In genomic region chr15:64740361-64741170, GRCh38 we compare ENCODE assay signal across 8 cellular contexts. TPM values are rescaled to one million over a fixed set of nuclear protein-coding genes. Genes with fewer than 3 reads are reported as not detected.
DNase-seq lines count a peak whose midpoint lies in the region; ATAC-seq and TF ChIP-seq lines count a peak whose summit lies in the region.

No MANE protein-coding gene starts in this region.

- H3K4me3 Mint-ChIP-seq in nephron progenitor cell (no peak overlapping the region), progenitor cell of endocrine pancreas (ENCODE audit: low read depth) (no peak overlapping the region)
- H3K4me3 Mint-ChIP-seq in activated CD4-positive, alpha-beta T cell treated with anti-CD3 and anti-CD28 coated beads, Interleukin-2, amount 10 ng/mL, durations not matched to agents 7 days and 5 days: no peak overlapping the region

- H3K4me3 ChIP-seq in NB4 (ENCODE audit: low read depth, low read length) (no peak overlapping the region), epithelial cell of esophagus (ENCODE audit: low read length) (no peak overlapping the region)

- H3K36me3 Mint-ChIP-seq in nephron progenitor cell (ENCODE audit: low read depth) (peaks cover 4% of the 10 kb centered on the region), progenitor cell of endocrine pancreas (ENCODE audit: insufficient read depth) (peaks cover 2% of the 10 kb centered on the region)
- no peaks in the 10 kb centered on the region for H3K36me3 Mint-ChIP-seq in activated CD4-positive, alpha-beta T cell treated with anti-CD3 and anti-CD28 coated beads, Interleukin-2, amount 10 ng/mL, durations not matched to agents 7 days and 5 days (ENCODE audit: low read depth)

- H3K27me3 Mint-ChIP-seq in nephron progenitor cell (ENCODE audit: low read depth, poor library complexity) (peaks cover 4% of the 10 kb centered on the region), progenitor cell of endocrine pancreas (no peaks in the 10 kb centered on the region)
- H3K27me3 Mint-ChIP-seq in activated CD4-positive, alpha-beta T cell treated with anti-CD3 and anti-CD28 coated beads, Interleukin-2, amount 10 ng/mL, durations not matched to agents 7 days and 5 days: no peaks in the 10 kb centered on the region

- no peak overlapping the region for H3K27ac ChIP-seq in substantia nigra (ENCODE audit: low read depth, low read length, poor library complexity, severe bottlenecking)

- CTCF ChIA-PET in activated CD4-positive, alpha-beta T cell treated with anti-CD3 and anti-CD28 coated beads, Interleukin-2, amount 10 ng/mL, durations not matched to agents 7 days and 5 days (lab: Charles Lee): interaction anchor here (0.6 to 1.6 kb wide), 2 partner anchors 9 to 404 kb away, joined by 3 to 4 read pairs; no protein-coding TSS in a partner anchor

- peaks cover 63% of the 10 kb centered on the region for H3K4me1 Mint-ChIP-seq in nephron progenitor cell
- no peaks in the 10 kb centered on the region for H3K4me1 Mint-ChIP-seq in activated CD4-positive, alpha-beta T cell treated with anti-CD3 and anti-CD28 coated beads, Interleukin-2, amount 10 ng/mL, durations not matched to agents 7 days and 5 days
- no peaks in the 10 kb centered on the region for H3K4me1 Mint-ChIP-seq in progenitor cell of endocrine pancreas (ENCODE audit: low read depth)

- H3K9me3 Mint-ChIP-seq in nephron progenitor cell (no peaks in the 10 kb centered on the region), progenitor cell of endocrine pancreas (ENCODE audit: low read depth) (no peaks in the 10 kb centered on the region)
- H3K9me3 Mint-ChIP-seq in activated CD4-positive, alpha-beta T cell treated with anti-CD3 and anti-CD28 coated beads, Interleukin-2, amount 10 ng/mL, durations not matched to agents 7 days and 5 days: no peaks in the 10 kb centered on the region

- TF ChIP-seq CTCF in NB4 (IDR thresholded peaks at IDR 0.05; ENCODE audit: low read depth, low read length) (no peak), epithelial cell of esophagus (IDR thresholded peaks at IDR 0.05; ENCODE audit: insufficient read depth, low read depth, low read length, missing control alignments) (peak; percentile 30), nephron progenitor cell (IDR thresholded peaks at IDR 0.05) (no peak), progenitor cell of endocrine pancreas (IDR thresholded peaks at IDR 0.05; ENCODE audit: unreplicated experiment) (no peak)

- TF ChIP-seq POLR2A in NB4 (IDR thresholded peaks at IDR 0.05; ENCODE audit: extremely low read depth, insufficient read length): no peak

- H3K27ac Mint-ChIP-seq in nephron progenitor cell (peak overlapping the region; percentile 75), progenitor cell of endocrine pancreas (no peak overlapping the region)
- no peak overlapping the region for H3K27ac Mint-ChIP-seq in activated CD4-positive, alpha-beta T cell treated with anti-CD3 and anti-CD28 coated beads, Interleukin-2, amount 10 ng/mL, durations not matched to agents 7 days and 5 days

- DNase-seq in ELR (ENCODE audit: low read depth) (peak; percentile 67), NB4 (ENCODE audit: low read depth) (peak; percentile 48), epithelial cell of esophagus (ENCODE audit: low read depth) (peak; percentile 55), nephron progenitor cell (no peak), substantia nigra (lab: John Stamatoyannopoulos, UW) (no peak), progenitor cell of endocrine pancreas (ENCODE audit: low spot score, unreplicated experiment) (no peak)
- DNase-seq in activated CD4-positive, alpha-beta T cell treated with anti-CD3 and anti-CD28 coated beads, Interleukin-2, amount 10 ng/mL, durations not matched to agents 7 days and 5 days: no peak

- POLR2A ChIA-PET in activated CD4-positive, alpha-beta T cell treated with anti-CD3 and anti-CD28 coated beads, Interleukin-2, amount 10 ng/mL, durations not matched to agents 7 days and 5 days (lab: Charles Lee): no interaction called here

- no peak for ATAC-seq in HG03457 (IDR thresholded peaks at IDR 0.05; ENCODE audit: unreplicated experiment)

RNA-seq across cellular contexts. Expression of gene RBPMS2, which starts 34.8 kb away (rescaled TPM):
- under 1 TPM in 1 of 2 experiments, not detected in 1; 0.10 TPM for total RNA-seq in activated CD4-positive, alpha-beta T cell treated with anti-CD3 and anti-CD28 coated beads, Interleukin-2, amount 10 ng/mL, durations not matched to agents 7 days and 5 days
- total RNA-seq in progenitor cell of endocrine pancreas: 37.5 and 39.8 TPM in 2 replicates

Comparison
In these comparisons a context has a peak if more than half of its experiments do, and no peak if none do; other contexts are left out.
1. DNase-seq: peak in ELR (single experiment), NB4 (single experiment) and epithelial cell of esophagus (single experiment); none in nephron progenitor cell (single experiment), activated CD4-positive, alpha-beta T cell treated with anti-CD3 and anti-CD28 coated beads, Interleukin-2, amount 10 ng/mL, durations not matched to agents 7 days and 5 days (single experiment), substantia nigra (0 of 49) and progenitor cell of endocrine pancreas (single experiment).
2. RNA of gene RBPMS2, which starts 34.8 kb away (total RNA-seq): 37.5 to 39.8 TPM in progenitor cell of endocrine pancreas; 0.10 TPM in activated CD4-positive, alpha-beta T cell treated with anti-CD3 and anti-CD28 coated beads, Interleukin-2, amount 10 ng/mL, durations not matched to agents 7 days and 5 days; every median in the first group is over 10 times any median in the second.